In the genomic region with DNA sequence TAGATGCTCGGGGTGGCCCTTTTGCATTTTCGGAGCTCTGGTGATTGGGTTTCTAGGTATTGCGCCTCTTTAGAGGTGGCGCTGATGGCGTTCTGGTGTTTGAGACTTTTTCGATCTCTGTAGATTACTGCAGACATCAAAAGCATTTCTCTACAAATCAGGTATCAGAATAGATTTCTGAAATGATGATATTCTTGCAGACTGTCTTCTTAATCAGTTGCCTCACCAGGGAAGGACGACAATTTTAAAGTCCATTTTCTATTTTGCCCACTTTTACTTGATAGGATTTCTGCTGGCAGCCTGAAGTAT, we compare ENCODE assay signal across 1 cellular context.
TF ChIP-seq lines count a peak whose summit lies in the region.

No MANE protein-coding gene starts in this region.

TF ChIP-seq in IMR-90, 13 proteins besides CTCF, POLR2A, EP300 and RAD21 (continued from another document):
- no peak for TF ChIP-seq MAZ (IDR thresholded peaks at IDR 0.05; ENCODE audit: borderline replicate concordance, low read depth, low read length)
- no peak for TF ChIP-seq RCOR1 (IDR thresholded peaks at IDR 0.05; ENCODE audit: insufficient replicate concordance, low read length)
